2 cellular contexts compared by ENCODE assay signal in the genomic region with DNA sequence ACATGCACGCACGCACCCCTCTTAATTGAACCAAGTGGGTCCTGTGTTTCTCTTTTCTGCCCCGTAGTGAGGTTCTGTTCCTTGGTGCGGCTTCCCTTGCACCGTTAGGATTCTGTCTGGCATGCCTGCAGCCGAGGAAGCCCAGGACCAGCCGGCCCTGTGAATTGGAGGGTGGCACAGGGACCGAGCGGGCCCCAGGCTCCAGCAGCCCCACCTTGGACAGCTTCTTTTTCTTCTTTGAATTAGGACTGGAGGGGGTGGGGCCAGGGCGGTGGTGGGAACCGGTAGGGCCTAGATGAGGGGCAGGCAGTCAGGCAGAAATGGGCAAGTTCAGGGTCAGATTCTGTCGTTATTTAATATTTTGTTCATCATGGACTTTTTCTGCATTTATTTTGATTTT.
TF ChIP-seq lines count a peak whose summit lies in the region.

No MANE protein-coding gene starts in this region.

TF ChIP-seq in GM23338, 12 proteins besides CTCF, POLR2A, EP300 and RAD21:
- TF ChIP-seq, protein P1, sequence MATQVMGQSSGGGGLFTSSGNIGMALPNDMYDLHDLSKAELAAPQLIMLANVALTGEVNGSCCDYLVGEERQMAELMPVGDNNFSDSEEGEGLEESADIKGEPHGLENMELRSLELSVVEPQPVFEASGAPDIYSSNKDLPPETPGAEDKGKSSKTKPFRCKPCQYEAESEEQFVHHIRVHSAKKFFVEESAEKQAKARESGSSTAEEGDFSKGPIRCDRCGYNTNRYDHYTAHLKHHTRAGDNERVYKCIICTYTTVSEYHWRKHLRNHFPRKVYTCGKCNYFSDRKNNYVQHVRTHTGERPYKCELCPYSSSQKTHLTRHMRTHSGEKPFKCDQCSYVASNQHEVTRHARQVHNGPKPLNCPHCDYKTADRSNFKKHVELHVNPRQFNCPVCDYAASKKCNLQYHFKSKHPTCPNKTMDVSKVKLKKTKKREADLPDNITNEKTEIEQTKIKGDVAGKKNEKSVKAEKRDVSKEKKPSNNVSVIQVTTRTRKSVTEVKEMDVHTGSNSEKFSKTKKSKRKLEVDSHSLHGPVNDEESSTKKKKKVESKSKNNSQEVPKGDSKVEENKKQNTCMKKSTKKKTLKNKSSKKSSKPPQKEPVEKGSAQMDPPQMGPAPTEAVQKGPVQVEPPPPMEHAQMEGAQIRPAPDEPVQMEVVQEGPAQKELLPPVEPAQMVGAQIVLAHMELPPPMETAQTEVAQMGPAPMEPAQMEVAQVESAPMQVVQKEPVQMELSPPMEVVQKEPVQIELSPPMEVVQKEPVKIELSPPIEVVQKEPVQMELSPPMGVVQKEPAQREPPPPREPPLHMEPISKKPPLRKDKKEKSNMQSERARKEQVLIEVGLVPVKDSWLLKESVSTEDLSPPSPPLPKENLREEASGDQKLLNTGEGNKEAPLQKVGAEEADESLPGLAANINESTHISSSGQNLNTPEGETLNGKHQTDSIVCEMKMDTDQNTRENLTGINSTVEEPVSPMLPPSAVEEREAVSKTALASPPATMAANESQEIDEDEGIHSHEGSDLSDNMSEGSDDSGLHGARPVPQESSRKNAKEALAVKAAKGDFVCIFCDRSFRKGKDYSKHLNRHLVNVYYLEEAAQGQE (IDR thresholded peaks at IDR 0.05; ENCODE audit: unreplicated experiment): no peak
- TF ChIP-seq CREB1 (CRISPR knock-in tag; IDR thresholded peaks at IDR 0.05; ENCODE audit: low read depth) (no peak), STAT1 (IDR thresholded peaks at IDR 0.05; ENCODE audit: unreplicated experiment) (no peak), NANOG (IDR thresholded peaks at IDR 0.05; ENCODE audit: borderline replicate concordance) (no peak), JUNB (IDR thresholded peaks at IDR 0.05; ENCODE audit: unreplicated experiment) (no peak), ZNF331 (CRISPR knock-in tag; IDR thresholded peaks at IDR 0.05; ENCODE audit: low read depth) (no peak), ZNF114 (CRISPR knock-in tag; IDR thresholded peaks at IDR 0.05) (no peak), EZH2 (IDR thresholded peaks at IDR 0.05; ENCODE audit: low read depth, unreplicated experiment) (no peak), POLR2AphosphoS5 (IDR thresholded peaks at IDR 0.05; ENCODE audit: low read depth) (no peak)

TF ChIP-seq in H1, 55 proteins besides CTCF, POLR2A, EP300 and RAD21 (continued from another document):
- TF ChIP-seq, protein P2, sequence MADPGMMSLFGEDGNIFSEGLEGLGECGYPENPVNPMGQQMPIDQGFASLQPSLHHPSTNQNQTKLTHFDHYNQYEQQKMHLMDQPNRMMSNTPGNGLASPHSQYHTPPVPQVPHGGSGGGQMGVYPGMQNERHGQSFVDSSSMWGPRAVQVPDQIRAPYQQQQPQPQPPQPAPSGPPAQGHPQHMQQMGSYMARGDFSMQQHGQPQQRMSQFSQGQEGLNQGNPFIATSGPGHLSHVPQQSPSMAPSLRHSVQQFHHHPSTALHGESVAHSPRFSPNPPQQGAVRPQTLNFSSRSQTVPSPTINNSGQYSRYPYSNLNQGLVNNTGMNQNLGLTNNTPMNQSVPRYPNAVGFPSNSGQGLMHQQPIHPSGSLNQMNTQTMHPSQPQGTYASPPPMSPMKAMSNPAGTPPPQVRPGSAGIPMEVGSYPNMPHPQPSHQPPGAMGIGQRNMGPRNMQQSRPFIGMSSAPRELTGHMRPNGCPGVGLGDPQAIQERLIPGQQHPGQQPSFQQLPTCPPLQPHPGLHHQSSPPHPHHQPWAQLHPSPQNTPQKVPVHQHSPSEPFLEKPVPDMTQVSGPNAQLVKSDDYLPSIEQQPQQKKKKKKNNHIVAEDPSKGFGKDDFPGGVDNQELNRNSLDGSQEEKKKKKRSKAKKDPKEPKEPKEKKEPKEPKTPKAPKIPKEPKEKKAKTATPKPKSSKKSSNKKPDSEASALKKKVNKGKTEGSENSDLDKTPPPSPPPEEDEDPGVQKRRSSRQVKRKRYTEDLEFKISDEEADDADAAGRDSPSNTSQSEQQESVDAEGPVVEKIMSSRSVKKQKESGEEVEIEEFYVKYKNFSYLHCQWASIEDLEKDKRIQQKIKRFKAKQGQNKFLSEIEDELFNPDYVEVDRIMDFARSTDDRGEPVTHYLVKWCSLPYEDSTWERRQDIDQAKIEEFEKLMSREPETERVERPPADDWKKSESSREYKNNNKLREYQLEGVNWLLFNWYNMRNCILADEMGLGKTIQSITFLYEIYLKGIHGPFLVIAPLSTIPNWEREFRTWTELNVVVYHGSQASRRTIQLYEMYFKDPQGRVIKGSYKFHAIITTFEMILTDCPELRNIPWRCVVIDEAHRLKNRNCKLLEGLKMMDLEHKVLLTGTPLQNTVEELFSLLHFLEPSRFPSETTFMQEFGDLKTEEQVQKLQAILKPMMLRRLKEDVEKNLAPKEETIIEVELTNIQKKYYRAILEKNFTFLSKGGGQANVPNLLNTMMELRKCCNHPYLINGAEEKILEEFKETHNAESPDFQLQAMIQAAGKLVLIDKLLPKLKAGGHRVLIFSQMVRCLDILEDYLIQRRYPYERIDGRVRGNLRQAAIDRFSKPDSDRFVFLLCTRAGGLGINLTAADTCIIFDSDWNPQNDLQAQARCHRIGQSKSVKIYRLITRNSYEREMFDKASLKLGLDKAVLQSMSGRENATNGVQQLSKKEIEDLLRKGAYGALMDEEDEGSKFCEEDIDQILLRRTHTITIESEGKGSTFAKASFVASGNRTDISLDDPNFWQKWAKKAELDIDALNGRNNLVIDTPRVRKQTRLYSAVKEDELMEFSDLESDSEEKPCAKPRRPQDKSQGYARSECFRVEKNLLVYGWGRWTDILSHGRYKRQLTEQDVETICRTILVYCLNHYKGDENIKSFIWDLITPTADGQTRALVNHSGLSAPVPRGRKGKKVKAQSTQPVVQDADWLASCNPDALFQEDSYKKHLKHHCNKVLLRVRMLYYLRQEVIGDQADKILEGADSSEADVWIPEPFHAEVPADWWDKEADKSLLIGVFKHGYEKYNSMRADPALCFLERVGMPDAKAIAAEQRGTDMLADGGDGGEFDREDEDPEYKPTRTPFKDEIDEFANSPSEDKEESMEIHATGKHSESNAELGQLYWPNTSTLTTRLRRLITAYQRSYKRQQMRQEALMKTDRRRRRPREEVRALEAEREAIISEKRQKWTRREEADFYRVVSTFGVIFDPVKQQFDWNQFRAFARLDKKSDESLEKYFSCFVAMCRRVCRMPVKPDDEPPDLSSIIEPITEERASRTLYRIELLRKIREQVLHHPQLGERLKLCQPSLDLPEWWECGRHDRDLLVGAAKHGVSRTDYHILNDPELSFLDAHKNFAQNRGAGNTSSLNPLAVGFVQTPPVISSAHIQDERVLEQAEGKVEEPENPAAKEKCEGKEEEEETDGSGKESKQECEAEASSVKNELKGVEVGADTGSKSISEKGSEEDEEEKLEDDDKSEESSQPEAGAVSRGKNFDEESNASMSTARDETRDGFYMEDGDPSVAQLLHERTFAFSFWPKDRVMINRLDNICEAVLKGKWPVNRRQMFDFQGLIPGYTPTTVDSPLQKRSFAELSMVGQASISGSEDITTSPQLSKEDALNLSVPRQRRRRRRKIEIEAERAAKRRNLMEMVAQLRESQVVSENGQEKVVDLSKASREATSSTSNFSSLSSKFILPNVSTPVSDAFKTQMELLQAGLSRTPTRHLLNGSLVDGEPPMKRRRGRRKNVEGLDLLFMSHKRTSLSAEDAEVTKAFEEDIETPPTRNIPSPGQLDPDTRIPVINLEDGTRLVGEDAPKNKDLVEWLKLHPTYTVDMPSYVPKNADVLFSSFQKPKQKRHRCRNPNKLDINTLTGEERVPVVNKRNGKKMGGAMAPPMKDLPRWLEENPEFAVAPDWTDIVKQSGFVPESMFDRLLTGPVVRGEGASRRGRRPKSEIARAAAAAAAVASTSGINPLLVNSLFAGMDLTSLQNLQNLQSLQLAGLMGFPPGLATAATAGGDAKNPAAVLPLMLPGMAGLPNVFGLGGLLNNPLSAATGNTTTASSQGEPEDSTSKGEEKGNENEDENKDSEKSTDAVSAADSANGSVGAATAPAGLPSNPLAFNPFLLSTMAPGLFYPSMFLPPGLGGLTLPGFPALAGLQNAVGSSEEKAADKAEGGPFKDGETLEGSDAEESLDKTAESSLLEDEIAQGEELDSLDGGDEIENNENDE (IDR thresholded peaks at IDR 0.05; ENCODE audit: insufficient replicate concordance, low read length): no peak
- TF ChIP-seq SP4 (IDR thresholded peaks at IDR 0.05; ENCODE audit: low read length): no peak
- no peak for TF ChIP-seq GTF2F1 (IDR thresholded peaks at IDR 0.05; ENCODE audit: borderline replicate concordance, low read depth, low read length)
- TF ChIP-seq KDM1A (IDR thresholded peaks at IDR 0.05; ENCODE audit: borderline replicate concordance, low read length): no peak
- no peak for TF ChIP-seq NANOG (IDR thresholded peaks at IDR 0.05; ENCODE audit: insufficient read depth, low read depth, low read length, poor library complexity, severe bottlenecking)
- no peak for TF ChIP-seq JUN (IDR thresholded peaks at IDR 0.05; ENCODE audit: low read depth, low read length)
- no peak for TF ChIP-seq KDM5A (IDR thresholded peaks at IDR 0.05; ENCODE audit: low read length)
- no peak for TF ChIP-seq SIN3A (conservative IDR thresholded peaks at IDR 0.05 in 1 of 2, IDR thresholded peaks at IDR 0.05 in 1 of 2; ENCODE audit: low read depth in 1 of 2, low read length in 2 of 2)
- TF ChIP-seq CBX5 (IDR thresholded peaks at IDR 0.05; ENCODE audit: low read depth, low read length): no peak
- TF ChIP-seq, protein P3, sequence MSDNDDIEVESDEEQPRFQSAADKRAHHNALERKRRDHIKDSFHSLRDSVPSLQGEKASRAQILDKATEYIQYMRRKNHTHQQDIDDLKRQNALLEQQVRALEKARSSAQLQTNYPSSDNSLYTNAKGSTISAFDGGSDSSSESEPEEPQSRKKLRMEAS (IDR thresholded peaks at IDR 0.05): no peak
- TF ChIP-seq BACH1 (IDR thresholded peaks at IDR 0.05; ENCODE audit: low read length): no peak
- no peak for TF ChIP-seq CHD2 (IDR thresholded peaks at IDR 0.05; ENCODE audit: low read length)
